ENCODE assay signal across 13 cellular contexts in the genomic region with DNA sequence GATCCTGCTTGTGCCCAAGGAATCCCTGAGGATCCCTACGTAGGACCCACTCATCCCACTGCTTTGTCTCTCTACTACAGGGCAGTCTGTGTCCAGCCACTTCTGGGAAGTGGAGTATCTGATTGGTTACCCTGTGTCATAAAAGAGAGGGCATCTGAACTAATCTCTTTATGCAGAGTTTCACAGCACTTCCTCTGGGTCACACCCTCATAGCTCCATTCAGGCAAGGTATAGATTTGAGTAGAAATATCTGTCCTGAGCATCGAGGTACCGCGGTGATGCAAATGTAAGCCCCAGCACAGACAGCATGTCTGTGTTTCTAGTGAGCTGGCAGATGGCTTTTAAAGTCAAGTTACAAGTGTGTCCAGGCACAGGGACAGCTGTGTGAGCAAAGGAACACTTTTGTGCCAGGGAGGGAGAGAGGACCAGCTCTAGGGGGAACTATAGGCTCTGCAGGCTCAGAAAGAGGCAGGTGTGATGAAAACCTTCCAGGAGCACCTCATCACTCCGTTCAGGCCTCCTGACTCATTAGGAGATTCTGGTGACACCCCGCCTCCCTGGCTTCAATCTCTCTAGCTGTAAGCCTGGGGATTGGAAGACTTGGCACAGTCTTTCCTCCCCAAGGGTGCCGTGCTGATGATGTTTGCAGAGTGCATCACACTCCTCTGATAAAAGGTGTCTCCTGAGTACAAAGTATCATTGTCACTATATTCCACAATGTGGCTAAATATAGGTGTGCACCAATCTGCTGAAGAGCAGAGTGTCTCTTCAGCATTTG.
A peak's percentile ranks its signal among the peaks of the same experiment; 100 is the strongest.
DNase-seq lines count a peak whose midpoint lies in the region; ATAC-seq and TF ChIP-seq lines count a peak whose summit lies in the region.
"Had no signal": no experiment of that assay in that cellular context is flagged by ENCODE, and none has a peak within 500 bp of the region (broad histone marks: within the 10 kb centered on the region; RNA-seq: fewer than 3 reads in every experiment).

No MANE protein-coding gene starts in this region.

- H3K4me1 ChIP-seq in naive thymus-derived CD4-positive, alpha-beta T cell (ENCODE audit: control insufficient read depth in 2 of 2, insufficient read depth in 2 of 2, low read length in 2 of 2): peaks cover 38 to 43% of the 10 kb centered on the region in 2 donors
- peaks cover 10% of the 10 kb centered on the region for H3K4me1 ChIP-seq in lower lobe of right lung

- no peak for DNase-seq in activated CD4-positive, CD25-positive, alpha-beta regulatory T cell (lab: John Stamatoyannopoulos, UW)
- DNase-seq in activated T-cell treated with anti-CD3 and anti-CD28 coated beads, Interleukin-2, amount 50 U/mL, for 48 hours: peak; percentile 48 to 56
- DNase-seq in naive thymus-derived CD4-positive, alpha-beta T cell: peak in 1 of 9 donors; percentile 30
- DNase-seq in lower lobe of right lung (no peak), activated gamma-delta T cell (lab: John Stamatoyannopoulos, UW) (no peak), MG63 (no peak)
- DNase-seq: ACHN, brain microvascular endothelial cell, SIG-M5 had no signal

- peaks cover 0 to 4% (median 0%) of the 10 kb centered on the region in 5 donors for H3K36me3 Mint-ChIP-seq in naive thymus-derived CD4-positive, alpha-beta T cell

- H3K4me1 Mint-ChIP-seq in naive thymus-derived CD4-positive, alpha-beta T cell: peaks cover 31 to 53% (median 50%) of the 10 kb centered on the region in 7 donors

- TF ChIP-seq CTCF in lower lobe of right lung (IDR thresholded peaks at IDR 0.05): no peak

- no peaks in the 10 kb centered on the region for H3K9me3 ChIP-seq in naive thymus-derived CD4-positive, alpha-beta T cell (ENCODE audit: control insufficient read depth in 2 of 3, low read length in 3 of 3)
- H3K9me3 ChIP-seq in lower lobe of right lung (no peaks in the 10 kb centered on the region), MG63 (no peaks in the 10 kb centered on the region)

- POLR2A ChIA-PET in naive thymus-derived CD4-positive, alpha-beta T cell (lab: Charles Lee): interaction anchor here (0.5 to 6.3 kb wide), 10 partner anchors 11 to 440 kb away, joined by 3 to 114 read pairs (median 8); partner anchors contain the start of gene UBL3

- no peaks in the 10 kb centered on the region for H3K27me3 ChIP-seq in naive thymus-derived CD4-positive, alpha-beta T cell (ENCODE audit: control insufficient read depth in 2 of 2, insufficient read depth in 2 of 2, low read length in 2 of 2)
- H3K27me3 ChIP-seq in lower lobe of right lung (ENCODE audit: low read depth) (no peaks in the 10 kb centered on the region), MG63 (no peaks in the 10 kb centered on the region)
- H3K27me3 ChIP-seq: brain microvascular endothelial cell had no signal

- H3K36me3 ChIP-seq in naive thymus-derived CD4-positive, alpha-beta T cell (ENCODE audit: control insufficient read depth in 2 of 3, insufficient read depth in 3 of 3, low read length in 3 of 3): no peaks in the 10 kb centered on the region
- no peaks in the 10 kb centered on the region for H3K36me3 ChIP-seq in lower lobe of right lung
- no peaks in the 10 kb centered on the region for H3K36me3 ChIP-seq in MG63
- H3K36me3 ChIP-seq: brain microvascular endothelial cell had no signal

- intact Hi-C loops in naive thymus-derived CD4-positive, alpha-beta T cell (cut with micrococcal nuclease): loop anchor here (1.0 to 10.0 kb wide), 10 partner anchors 20 to 533 kb away; partner anchors contain the start of genes SLC7A1 (in 2 of the 2), UBL3 (in 2 of the 2) and HMGB1 (in 1 of the 2)
- intact Hi-C loops in lower lobe of right lung (cut with DNase I): no loop called here

- no peaks in the 10 kb centered on the region for H3K27me3 Mint-ChIP-seq in naive thymus-derived CD4-positive, alpha-beta T cell

- H3K27ac Mint-ChIP-seq in naive thymus-derived CD4-positive, alpha-beta T cell: peak overlapping the region; percentile 81 to 96 (median 93)

- no peaks in the 10 kb centered on the region for H3K9me3 Mint-ChIP-seq in naive thymus-derived CD4-positive, alpha-beta T cell

- H3K4me3 ChIP-seq in naive thymus-derived CD4-positive, alpha-beta T cell (ENCODE audit: low read length): no peak overlapping the region
- H3K4me3 ChIP-seq in lower lobe of right lung (no peak overlapping the region), MG63 (no peak overlapping the region)
- H3K4me3 ChIP-seq: K562 had no signal

- CTCF ChIA-PET in naive thymus-derived CD4-positive, alpha-beta T cell (lab: Charles Lee): interaction anchor here (0.7 to 6.2 kb wide), 9 partner anchors 11 to 179 kb away, joined by 3 to 100 read pairs (median 17); partner anchors contain the start of gene UBL3

- no peak overlapping the region for H3K27ac ChIP-seq in naive thymus-derived CD4-positive, alpha-beta T cell (ENCODE audit: low read depth, low read length)
- H3K27ac ChIP-seq in lower lobe of right lung: no peak overlapping the region
- H3K27ac ChIP-seq: brain microvascular endothelial cell, epithelial cell of prostate had no signal

- peak; percentile 18 to 34 for ATAC-seq in activated CD4-positive, CD25-positive, alpha-beta regulatory T cell treated with anti-CD3 and anti-CD28 coated beads, Interleukin-2, amount 50 U/mL, for 24 hours
- ATAC-seq in GM19351 (IDR thresholded peaks at IDR 0.05; ENCODE audit: unreplicated experiment): peak; percentile 17
- ATAC-seq in naive thymus-derived CD4-positive, alpha-beta T cell: no peak
- ATAC-seq in lower lobe of right lung: no peak
- ATAC-seq: K562 had no signal

- H3K4me3 Mint-ChIP-seq in naive thymus-derived CD4-positive, alpha-beta T cell: peak overlapping the region in 9 of 10 donors; percentile 14 to 95 (median 91)

Comparison
In these comparisons a context has a peak if more than half of its experiments do, and no peak if none do; other contexts are left out.
1. ATAC-seq: peak in activated CD4-positive, CD25-positive, alpha-beta regulatory T cell treated with anti-CD3 and anti-CD28 coated beads, Interleukin-2, amount 50 U/mL, for 24 hours (2 of 2) and GM19351 (single experiment); none in naive thymus-derived CD4-positive, alpha-beta T cell (single experiment) and lower lobe of right lung (0 of 2).
2. DNase-seq: peak in activated T-cell treated with anti-CD3 and anti-CD28 coated beads, Interleukin-2, amount 50 U/mL, for 48 hours (2 of 2); none in activated CD4-positive, CD25-positive, alpha-beta regulatory T cell (0 of 4), lower lobe of right lung (single experiment), activated gamma-delta T cell (single experiment) and MG63 (single experiment).